1 cellular context compared by ENCODE assay signal in genomic region chr22:23158516-23159286, GRCh38.
A peak's percentile ranks its signal among the peaks of the same experiment; 100 is the strongest.
TF ChIP-seq lines count a peak whose summit lies in the region.

No MANE protein-coding gene starts in this region.

TF ChIP-seq in K562, 482 proteins besides CTCF, POLR2A, EP300 and RAD21:
- TF ChIP-seq ID3 (CRISPR knock-in tag; IDR thresholded peaks at IDR 0.05) (no peak), ID3 (tag; IDR thresholded peaks at IDR 0.05) (no peak), SP2 (IDR thresholded peaks at IDR 0.05; ENCODE audit: extremely low read depth, low read depth, low read length, poor library complexity, severe bottlenecking) (peak; percentile 16), CBFA2T2 (conservative IDR thresholded peaks at IDR 0.05) (no peak), TBP (optimal IDR thresholded peaks at IDR 0.05; ENCODE audit: low read depth, low read length) (peak; percentile 7), ZKSCAN1 (IDR thresholded peaks at IDR 0.05; ENCODE audit: low read depth, low read length) (0 out of 2 replicates have a peak, but pooled peaks have one; percentile 42), UBTF (IDR thresholded peaks at IDR 0.05; ENCODE audit: borderline replicate concordance in 1 of 2, low read depth in 2 of 2, low read length in 2 of 2) (no peak), GTF2F1 (IDR thresholded peaks at IDR 0.05; ENCODE audit: low read depth, low read length) (peak; percentile 64; the same call in 1 of the 2 replicates), SMC3 (conservative IDR thresholded peaks at IDR 0.05; ENCODE audit: insufficient read depth, low read depth, low read length) (0 out of 2 replicates have a peak, but pooled peaks have one; percentile 3)
